Comparison of ENCODE assay signal across 14 cellular contexts in the genomic region with DNA sequence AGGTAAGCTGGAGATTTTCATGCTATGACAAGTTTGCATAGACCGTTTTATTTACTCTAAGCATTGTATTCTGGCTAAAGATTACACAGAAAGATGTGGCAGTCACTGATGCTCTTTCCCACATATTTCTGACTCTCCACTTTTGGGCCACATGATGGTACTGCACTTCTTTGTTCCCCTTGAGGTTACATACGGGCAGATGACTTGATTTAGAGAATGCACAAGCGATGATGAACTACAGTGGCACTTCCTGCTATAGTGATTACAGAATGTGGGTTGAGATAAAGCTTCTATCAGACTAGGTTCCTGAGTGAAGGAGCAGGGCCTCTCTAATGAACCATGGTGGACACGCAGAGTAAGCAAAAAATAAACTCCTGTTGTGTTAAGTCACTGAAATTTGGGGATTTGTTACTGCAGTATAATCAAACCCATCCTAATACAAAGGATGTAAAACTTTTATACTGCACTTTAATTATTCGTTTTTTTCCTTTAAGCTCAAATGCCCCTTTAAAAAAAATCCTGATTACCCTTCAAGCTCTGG.
DNase-seq lines count a peak whose midpoint lies in the region; ATAC-seq and TF ChIP-seq lines count a peak whose summit lies in the region.
"Had no signal": no experiment of that assay in that cellular context is flagged by ENCODE, and none has a peak within 500 bp of the region (broad histone marks: within the 10 kb centered on the region; RNA-seq: fewer than 3 reads in every experiment).

No MANE protein-coding gene starts in this region.

- no peaks in the 10 kb centered on the region for H3K9me3 Mint-ChIP-seq in natural killer cell
- H3K9me3 Mint-ChIP-seq in activated naive CD4-positive, alpha-beta T cell treated with anti-CD3 and anti-CD28 coated beads, Interleukin-2, amount 10 ng/mL, durations not matched to agents 7 days and 5 days = no peaks in the 10 kb centered on the region
- H3K9me3 Mint-ChIP-seq: neural crest cell; stimulated activated naive CD8-positive, alpha-beta T cell treated with anti-CD3 and anti-CD28 coated beads, Interleukin-15, amount 100 ng/mL, for 72 hours had no signal

- peaks cover 53 to 60% of the 10 kb centered on the region in 2 donors for H3K4me1 Mint-ChIP-seq in natural killer cell
- H3K4me1 Mint-ChIP-seq in activated naive CD4-positive, alpha-beta T cell treated with anti-CD3 and anti-CD28 coated beads, Interleukin-2, amount 10 ng/mL, durations not matched to agents 7 days and 5 days = no peaks in the 10 kb centered on the region
- H3K4me1 Mint-ChIP-seq: stimulated activated naive CD8-positive, alpha-beta T cell treated with anti-CD3 and anti-CD28 coated beads, Interleukin-15, amount 100 ng/mL, for 72 hours had no signal

- DNase-seq in OCI-LY7 (ENCODE audit: low spot score) (peak; percentile 52), cardiac fibroblast (ENCODE audit: low read depth in 2 of 2) (peak; percentile 56 to 70), natural killer cell (no peak), T-helper 1 cell (no peak)
- no peak for DNase-seq in stimulated activated CD8-positive, alpha-beta memory T cell treated with anti-CD3 and anti-CD28 coated beads, Interleukin-4, amount 100 ng/mL, for 48 hours
- DNase-seq in activated naive CD4-positive, alpha-beta T cell treated with anti-CD3 and anti-CD28 coated beads, Interleukin-2, amount 10 ng/mL, durations not matched to agents 7 days and 5 days = no peak
- DNase-seq: anterior cingulate cortex; erythroblast; NCI-H446; stimulated activated naive CD8-positive, alpha-beta T cell treated with anti-CD3 and anti-CD28 coated beads, Interleukin-15, amount 100 ng/mL, for 72 hours; T-helper 17 cell had no signal

- peaks cover 24% of the 10 kb centered on the region for H3F3A ChIP-seq in DOHH2 (ENCODE audit: control insufficient read depth, insufficient read depth)

- CTCF ChIA-PET in OCI-LY7 (lab: Charles Lee; ENCODE audit: unreplicated experiment) = no interaction called here
- CTCF ChIA-PET in activated naive CD4-positive, alpha-beta T cell treated with anti-CD3 and anti-CD28 coated beads, Interleukin-2, amount 10 ng/mL, durations not matched to agents 7 days and 5 days (lab: Charles Lee) = interaction anchor here (0.9 to 4.6 kb wide), 3 partner anchors 103 to 722 kb away, joined by 3 to 26 read pairs (median 24); no protein-coding TSS in a partner anchor

- TF ChIP-seq CTCF in DOHH2 (IDR thresholded peaks at IDR 0.05; ENCODE audit: low read depth, low read length, poor library complexity, severe bottlenecking) = no peak
- TF ChIP-seq CTCF in OCI-LY7 (conservative IDR thresholded peaks at IDR 0.05; ENCODE audit: low read length) = 0 out of 2 replicates have a peak, but pooled peaks have one; percentile 14
- no peak for TF ChIP-seq CTCF in cardiac fibroblast (IDR thresholded peaks at IDR 0.05; ENCODE audit: low read depth, low read length)
- TF ChIP-seq CTCF in natural killer cell (IDR thresholded peaks at IDR 0.05) = no peak

- H3K4me2 ChIP-seq in DOHH2 (ENCODE audit: low read length) (peak overlapping the region; percentile 77), OCI-LY7 (ENCODE audit: low read length) (peak overlapping the region; percentile 87)

- peaks cover 63% of the 10 kb centered on the region for H3K4me1 ChIP-seq in DOHH2 (ENCODE audit: control insufficient read depth, low read length)
- peaks cover 55% of the 10 kb centered on the region for H3K4me1 ChIP-seq in OCI-LY7 (ENCODE audit: insufficient read depth, low read length, poor library complexity, severe bottlenecking)

- H4K20me1 ChIP-seq in DOHH2 (ENCODE audit: control insufficient read depth, insufficient read depth, low read depth, low read length) (no peaks in the 10 kb centered on the region), OCI-LY7 (ENCODE audit: insufficient read depth, low read length) (no peaks in the 10 kb centered on the region)

- intact Hi-C loops in OCI-LY7 (cut with micrococcal nuclease; ENCODE audit: unreplicated experiment) (no loop called here), natural killer cell (cut with micrococcal nuclease) (no loop called here)

- no peak overlapping the region for H3K4me3 Mint-ChIP-seq in natural killer cell
- no peak overlapping the region for H3K4me3 Mint-ChIP-seq in activated naive CD4-positive, alpha-beta T cell treated with anti-CD3 and anti-CD28 coated beads, Interleukin-2, amount 10 ng/mL, durations not matched to agents 7 days and 5 days
- H3K4me3 Mint-ChIP-seq: neural crest cell; stimulated activated naive CD8-positive, alpha-beta T cell treated with anti-CD3 and anti-CD28 coated beads, Interleukin-15, amount 100 ng/mL, for 72 hours; T-helper 17 cell had no signal

- H3K79me2 ChIP-seq in DOHH2 (ENCODE audit: control insufficient read depth, low read length) (peaks cover 38% of the 10 kb centered on the region), OCI-LY7 (ENCODE audit: insufficient read depth, low read depth, low read length) (peaks cover 26% of the 10 kb centered on the region; the same call in 1 of the 2 replicates)

- peak overlapping the region; percentile 16 to 48 for H3K27ac Mint-ChIP-seq in natural killer cell
- no peak overlapping the region for H3K27ac Mint-ChIP-seq in activated naive CD4-positive, alpha-beta T cell treated with anti-CD3 and anti-CD28 coated beads, Interleukin-2, amount 10 ng/mL, durations not matched to agents 7 days and 5 days
- H3K27ac Mint-ChIP-seq: stimulated activated naive CD8-positive, alpha-beta T cell treated with anti-CD3 and anti-CD28 coated beads, Interleukin-15, amount 100 ng/mL, for 72 hours; T-helper 17 cell had no signal

- peak in 2 of 3 donors; percentile 29 to 44 for ATAC-seq in natural killer cell
- ATAC-seq in GM21381 (IDR thresholded peaks at IDR 0.05; ENCODE audit: unreplicated experiment) = no peak
- ATAC-seq: stimulated activated naive CD8-positive, alpha-beta T cell treated with anti-CD3 and anti-CD28 coated beads, Interleukin-15, amount 100 ng/mL, for 72 hours; T-helper 17 cell had no signal

- H2AFZ ChIP-seq in OCI-LY7 (ENCODE audit: low read length) = peak overlapping the region; percentile 42; the same call in 1 of the 2 replicates

- H3K36me3 ChIP-seq in DOHH2 (ENCODE audit: control insufficient read depth, low read length) = peaks cover 12% of the 10 kb centered on the region
- peaks cover 6% of the 10 kb centered on the region; the same call in 1 of the 2 replicates for H3K36me3 ChIP-seq in OCI-LY7 (ENCODE audit: insufficient read depth, low read length)

- POLR2A ChIA-PET in OCI-LY7 (lab: Charles Lee) = interaction anchor here (0.9 to 1.9 kb wide), 5 partner anchors 10 to 55 kb away, joined by 3 to 9 read pairs (median 4); no protein-coding TSS in a partner anchor

- H3K4me3 ChIP-seq in DOHH2 (ENCODE audit: low read length) (peak overlapping the region; percentile 56), OCI-LY7 (ENCODE audit: low read depth, low read length, poor library complexity, severe bottlenecking) (no peak overlapping the region), cardiac fibroblast (replicated peaks in 1 of 2; ENCODE audit: low read depth in 2 of 2, low read length in 2 of 2) (no peak overlapping the region)

- H3K27me3 Mint-ChIP-seq in natural killer cell (ENCODE audit: low read depth in 2 of 2) = no peaks in the 10 kb centered on the region
- H3K27me3 Mint-ChIP-seq in activated naive CD4-positive, alpha-beta T cell treated with anti-CD3 and anti-CD28 coated beads, Interleukin-2, amount 10 ng/mL, durations not matched to agents 7 days and 5 days = no peaks in the 10 kb centered on the region
- H3K27me3 Mint-ChIP-seq: stimulated activated naive CD8-positive, alpha-beta T cell treated with anti-CD3 and anti-CD28 coated beads, Interleukin-15, amount 100 ng/mL, for 72 hours; T-helper 17 cell had no signal

- no peaks in the 10 kb centered on the region for H3K36me3 Mint-ChIP-seq in natural killer cell
- H3K36me3 Mint-ChIP-seq in activated naive CD4-positive, alpha-beta T cell treated with anti-CD3 and anti-CD28 coated beads, Interleukin-2, amount 10 ng/mL, durations not matched to agents 7 days and 5 days = no peaks in the 10 kb centered on the region

- no peaks in the 10 kb centered on the region for H3K27me3 ChIP-seq in DOHH2 (ENCODE audit: control insufficient read depth, low read length)

- BruUV-seq in OCI-LY7 (replicated peaks; lab: Mats Ljungman, UMichigan) = no TSS peak

- no peaks in the 10 kb centered on the region for H3K9me3 ChIP-seq in DOHH2 (ENCODE audit: control insufficient read depth, insufficient read depth, low read length)
- H3K9me3 ChIP-seq in OCI-LY7 (ENCODE audit: low read length) = peaks cover 4% of the 10 kb centered on the region; the same call in 1 of the 2 replicates

- peak overlapping the region; percentile 62 for H3K27ac ChIP-seq in DOHH2 (ENCODE audit: low read depth, low read length)
- peak overlapping the region; percentile 21 for H3K27ac ChIP-seq in OCI-LY7 (ENCODE audit: low read depth, low read length, poor library complexity, severe bottlenecking)

- H3K9me2 ChIP-seq in DOHH2 (replicated peaks; ENCODE audit: control insufficient read depth, low read length) (no peaks in the 10 kb centered on the region), OCI-LY7 (ENCODE audit: insufficient read depth, low read length) (no peaks in the 10 kb centered on the region)

Comparison
In these comparisons a context has a peak if more than half of its experiments do, and no peak if none do; other contexts are left out.
1. DNase-seq: peak in OCI-LY7 (single experiment) and cardiac fibroblast (2 of 2); none in natural killer cell (single experiment), T-helper 1 cell (0 of 5), stimulated activated CD8-positive, alpha-beta memory T cell treated with anti-CD3 and anti-CD28 coated beads, Interleukin-4, amount 100 ng/mL, for 48 hours (single experiment) and activated naive CD4-positive, alpha-beta T cell treated with anti-CD3 and anti-CD28 coated beads, Interleukin-2, amount 10 ng/mL, durations not matched to agents 7 days and 5 days (single experiment).